Comparison of ENCODE assay signal across 1 cellular context in genomic region chr12:132777614-132778013, GRCh38.
TF ChIP-seq lines count a peak whose summit lies in the region.

No MANE protein-coding gene starts in this region.

TF ChIP-seq in HepG2, 621 proteins besides CTCF, POLR2A, EP300 and RAD21:
- TF ChIP-seq YY1 (IDR thresholded peaks at IDR 0.05; ENCODE audit: insufficient read depth, insufficient replicate concordance, low read depth, low read length) (no peak), ZNF768 (CRISPR knock-in tag; IDR thresholded peaks at IDR 0.05) (peak; percentile 2; the same call in 1 of the 2 replicates)
